Comparison of ENCODE assay signal across 8 cellular contexts in the genomic region with DNA sequence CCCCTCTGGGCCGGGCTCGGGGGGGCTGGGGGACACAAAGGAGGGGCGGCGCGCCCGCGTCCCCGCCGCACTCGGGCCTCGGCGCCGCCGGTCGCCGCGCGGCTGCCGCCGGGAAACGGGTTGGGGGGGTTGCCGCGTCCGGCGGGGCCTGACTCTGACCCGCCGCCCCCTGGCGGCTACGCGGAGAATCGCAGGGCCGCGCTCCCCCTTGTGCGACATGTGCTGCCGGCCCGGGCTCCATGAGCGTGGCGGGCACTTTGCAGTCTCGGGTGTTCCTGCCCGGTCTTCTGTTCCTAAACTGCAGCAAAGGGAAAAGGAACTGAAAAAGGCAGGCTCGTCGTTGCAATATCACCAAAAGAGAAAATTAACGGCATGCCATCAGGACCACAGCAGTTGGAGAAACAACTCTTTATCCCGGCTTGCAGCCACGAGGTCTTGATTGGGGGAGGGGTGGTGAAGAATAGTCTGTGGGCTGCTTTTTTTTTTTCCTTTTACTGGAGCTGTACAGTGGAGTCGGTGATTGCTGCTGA. TPM values are rescaled to one million over a fixed set of nuclear protein-coding genes. Genes with fewer than 3 reads are reported as not detected.
DNase-seq lines count a peak whose midpoint lies in the region; TF ChIP-seq lines count a peak whose summit lies in the region.

No MANE protein-coding gene starts in this region.

- H3K36me3 ChIP-seq in neural progenitor cell, result peaks cover 37% of the 10 kb centered on the region
- H3K36me3 ChIP-seq in stomach, result peaks cover 0 to 38% (median 34%) of the 10 kb centered on the region in 4 donors

- H3K79me2 ChIP-seq in neural progenitor cell (ENCODE audit: low read depth), result peaks cover 63% of the 10 kb centered on the region

- peaks cover 29% of the 10 kb centered on the region for H3K27me3 ChIP-seq in neural progenitor cell
- H3K27me3 ChIP-seq in stomach, result peaks cover 0 to 18% (median 0%) of the 10 kb centered on the region in 3 donors

- peak overlapping the region; percentile 92 for H3K9ac ChIP-seq in neural progenitor cell

- H3K27me3 Mint-ChIP-seq in neural progenitor cell (ENCODE audit: insufficient read depth, low read depth), result peaks cover 7% of the 10 kb centered on the region

- H3K27ac ChIP-seq in neural progenitor cell (peak overlapping the region; percentile 97), stomach (peak overlapping the region; percentile 89 to 100 (median 96))

- H3K36me3 Mint-ChIP-seq in neural progenitor cell, result peaks cover 35% of the 10 kb centered on the region

- no peak for TF ChIP-seq POLR2A in stomach (IDR thresholded peaks at IDR 0.05)

- no peak for TF ChIP-seq EP300 in stomach (IDR thresholded peaks at IDR 0.05)

- WGBS in stomach, 5 donors, result 0 to 1% (median 0%) methylated on average over 22 to 46 of the region's 46 CpGs

- H3K4me2 ChIP-seq in neural progenitor cell, result peak overlapping the region; percentile 88

- peaks cover 43% of the 10 kb centered on the region for H3K4me1 Mint-ChIP-seq in neural progenitor cell

- peak overlapping the region; percentile 96 for H3K4me3 Mint-ChIP-seq in neural progenitor cell

- H3K4me3 ChIP-seq in fibroblast of villous mesenchyme (ENCODE audit: low read depth, low read length) (peak overlapping the region; percentile 61), neural progenitor cell (peak overlapping the region; percentile 68), stomach (peak overlapping the region; percentile 75 to 98 (median 91))

- peaks cover 59% of the 10 kb centered on the region for H3F3A ChIP-seq in neural progenitor cell (ENCODE audit: low read depth)

- intact Hi-C loops in stomach (cut with DNase I; ENCODE audit: low total_unique reads), result no loop called here

- H3K9me3 Mint-ChIP-seq in neural progenitor cell, result no peaks in the 10 kb centered on the region

- H3K9me3 ChIP-seq in neural progenitor cell (ENCODE audit: low read depth) (no peaks in the 10 kb centered on the region), stomach (no peaks in the 10 kb centered on the region)

- TF ChIP-seq CTCF in LNCAP (IDR thresholded peaks at IDR 0.05) (peak; percentile 88), fibroblast of villous mesenchyme (IDR thresholded peaks at IDR 0.05; ENCODE audit: insufficient read depth, low read depth, low read length) (peak; percentile 91), neural progenitor cell (IDR thresholded peaks at IDR 0.05) (peak; percentile 90), stomach (IDR thresholded peaks at IDR 0.05) (peak in 6 of 7 experiments; percentile 0 to 99 (median 92))

- no peak overlapping the region for H2AFZ ChIP-seq in neural progenitor cell (replicated peaks)

- H3K27ac Mint-ChIP-seq in neural progenitor cell, result peak overlapping the region; percentile 19

- DNase-seq in EH (ENCODE audit: low read depth) (peak; percentile 84), H4 (ENCODE audit: low spot score) (peak; percentile 56), SHP77 (lab: John Stamatoyannopoulos, UW) (peak; percentile 89), activated gamma-delta T cell (lab: John Stamatoyannopoulos, UW) (peak; percentile 78), fibroblast of villous mesenchyme (ENCODE audit: low read depth) (peak; percentile 85), neural progenitor cell (ENCODE audit: low spot score) (peak; percentile 95), stomach (peak; percentile 95)

- H3K4me1 ChIP-seq in neural progenitor cell, result peaks cover 44% of the 10 kb centered on the region
- peaks cover 10 to 49% (median 28%) of the 10 kb centered on the region in 4 donors for H3K4me1 ChIP-seq in stomach

- peaks cover 51% of the 10 kb centered on the region for H4K20me1 ChIP-seq in neural progenitor cell (ENCODE audit: low read depth)

RNA-seq across cellular contexts. Expression of a gene that starts 1.5 kb away (rescaled TPM):
- total RNA-seq in H4 (2014; rRNA removed; shearing (Covaris generic)), result 1.5 TPM in 2 replicates
- total RNA-seq in fibroblast of villous mesenchyme (3.2 and 3.9 TPM in 2 replicates), neural progenitor cell (ENCODE audit: low replicate concordance) (53.4 and 69.7 TPM in 2 replicates), stomach (10 to 100 TPM in 1 of 5 donors, 1 to 10 TPM in 2, under 1 TPM in 1, not detected in 1; 0.87 to 13.2 (median 6.4) TPM)
- 1 to 10 TPM in 1 of 3 donors, not detected in 2; 4.8 TPM for polyA plus RNA-seq in stomach

RNA-seq across cellular contexts. Expression of a gene that starts 49.5 kb away (rescaled TPM):
- total RNA-seq in H4 (2014; rRNA removed; shearing (Covaris generic)), result 1.0 and 1.5 TPM in 2 replicates
- total RNA-seq in fibroblast of villous mesenchyme, result not detected in 2 replicates
- 0.07 and 0.77 TPM in 2 replicates for total RNA-seq in neural progenitor cell (ENCODE audit: low replicate concordance)
- 1 to 10 TPM in 1 of 5 donors, under 1 TPM in 1, not detected in 3; 0.87 to 2.8 TPM for total RNA-seq in stomach
- polyA plus RNA-seq in stomach, result not detected

Comparison
In these comparisons a context has a peak if more than half of its experiments do, and no peak if none do; other contexts are left out.
1. Peak in every context shown above with its lines: DNase-seq, H3K4me3 ChIP-seq and H3K27ac ChIP-seq.